Comparison of ENCODE assay signal across 8 cellular contexts in genomic region chr1:228837817-228838716, GRCh38.
DNase-seq lines count a peak whose midpoint lies in the region; ATAC-seq and TF ChIP-seq lines count a peak whose summit lies in the region.

No MANE protein-coding gene starts in this region.

- intact Hi-C loops in ascending aorta (cut with DNase I) = no loop called here
- intact Hi-C loops in posterior vena cava (cut with DNase I) = no loop called here

- 35 to 53% methylated on average over 9 to 11 of the region's 11 CpGs for WGBS in upper lobe of left lung, 2 donors

- H3K27ac ChIP-seq in ascending aorta (peak overlapping the region; percentile 41 to 46), upper lobe of left lung (peak overlapping the region; percentile 77 to 90 (median 78))

- DNase-seq in ascending aorta (ENCODE audit: low spot score in 2 of 2) (peak in 1 of 2 donors; percentile 77), kidney epithelial cell (ENCODE audit: low read depth) (peak; percentile 94), upper lobe of left lung (peak; percentile 41 to 86), posterior vena cava (ENCODE audit: low spot score) (no peak), T-helper 1 cell (no peak), GM19238 (ENCODE audit: insufficient read length, low spot score) (no peak)

- H3K36me3 ChIP-seq in ascending aorta (no peaks in the 10 kb centered on the region), kidney epithelial cell (ENCODE audit: control insufficient read depth, insufficient read depth, low read length) (no peaks in the 10 kb centered on the region), upper lobe of left lung (no peaks in the 10 kb centered on the region)

- H3K9me3 ChIP-seq in ascending aorta (no peaks in the 10 kb centered on the region), upper lobe of left lung (no peaks in the 10 kb centered on the region)

- H3K4me3 ChIP-seq in ascending aorta = no peak overlapping the region
- H3K4me3 ChIP-seq in kidney epithelial cell (ENCODE audit: low read depth, low read length) = no peak overlapping the region
- H3K4me3 ChIP-seq in upper lobe of left lung = no peak overlapping the region

- peak in 2 of 4 donors; percentile 13 to 72 for TF ChIP-seq EP300 in upper lobe of left lung (IDR thresholded peaks at IDR 0.05)

- ATAC-seq in GM18498 (IDR thresholded peaks at IDR 0.05; ENCODE audit: unreplicated experiment) = peak; percentile 76
- ATAC-seq in HG03354 (IDR thresholded peaks at IDR 0.05; ENCODE audit: poor library complexity, severe bottlenecking, unreplicated experiment) = peak; percentile 75
- peak; percentile 84 to 89 for ATAC-seq in upper lobe of left lung (ENCODE audit: low FRiP score in 2 of 2)

- TF ChIP-seq CTCF in ascending aorta (IDR thresholded peaks at IDR 0.05) (no peak), kidney epithelial cell (IDR thresholded peaks at IDR 0.05; ENCODE audit: insufficient read depth, low read length, poor library complexity, severe bottlenecking) (no peak), upper lobe of left lung (IDR thresholded peaks at IDR 0.05) (no peak)

- no peaks in the 10 kb centered on the region for H3K27me3 ChIP-seq in ascending aorta
- no peaks in the 10 kb centered on the region for H3K27me3 ChIP-seq in kidney epithelial cell (ENCODE audit: control insufficient read depth, insufficient read depth, low read length)
- no peaks in the 10 kb centered on the region for H3K27me3 ChIP-seq in upper lobe of left lung

- TF ChIP-seq POLR2A in upper lobe of left lung (IDR thresholded peaks at IDR 0.05) = no peak

- H3K4me1 ChIP-seq in ascending aorta (peaks cover 15 to 31% of the 10 kb centered on the region in 2 donors), upper lobe of left lung (peaks cover 10 to 28% (median 19%) of the 10 kb centered on the region in 4 donors)

Comparison
In these comparisons a context has a peak if more than half of its experiments do, and no peak if none do; other contexts are left out.
1. DNase-seq: peak in kidney epithelial cell (single experiment) and upper lobe of left lung (2 of 2); none in posterior vena cava (single experiment), T-helper 1 cell (0 of 5) and GM19238 (single experiment).
2. Peak in every context shown above with its lines, with median percentiles within 50 percentile points of each other: ATAC-seq.